10 cellular contexts compared by ENCODE assay signal in genomic region chr2:240251848-240252190, GRCh38.
DNase-seq lines count a peak whose midpoint lies in the region; ATAC-seq and TF ChIP-seq lines count a peak whose summit lies in the region.
"Had no signal": no experiment of that assay in that cellular context is flagged by ENCODE, and none has a peak within 500 bp of the region (broad histone marks: within the 10 kb centered on the region; RNA-seq: fewer than 3 reads in every experiment).

No MANE protein-coding gene starts in this region.

- no peak overlapping the region for H2AFZ ChIP-seq in ACC112 (ENCODE audit: low read length, unreplicated experiment)
- H2AFZ ChIP-seq in MM.1S (ENCODE audit: low read length) = no peak overlapping the region

- H3K9me3 ChIP-seq in ascending aorta = no peaks in the 10 kb centered on the region
- H3K9me3 ChIP-seq in right lobe of liver = no peaks in the 10 kb centered on the region
- H3K9me3 ChIP-seq in sigmoid colon = no peaks in the 10 kb centered on the region
- no peaks in the 10 kb centered on the region for H3K9me3 ChIP-seq in MM.1S (replicated peaks; ENCODE audit: insufficient read depth, low read length)

- ATAC-seq in right lobe of liver (no peak), HG03196 (IDR thresholded peaks at IDR 0.05; ENCODE audit: unreplicated experiment) (no peak)

- H3K4me3 ChIP-seq in ACC112 (ENCODE audit: low read depth, low read length) = no peak overlapping the region
- H3K4me3 ChIP-seq in ascending aorta = peak overlapping the region in 1 of 2 donors; percentile 19
- no peak overlapping the region for H3K4me3 ChIP-seq in right lobe of liver
- no peak overlapping the region for H3K4me3 ChIP-seq in sigmoid colon
- no peak overlapping the region for H3K4me3 ChIP-seq in MM.1S (ENCODE audit: low read length)

- H3K27me3 ChIP-seq in ACC112 (ENCODE audit: insufficient read depth, low read length) (no peaks in the 10 kb centered on the region), ascending aorta (no peaks in the 10 kb centered on the region), right lobe of liver (no peaks in the 10 kb centered on the region), sigmoid colon (no peaks in the 10 kb centered on the region), MM.1S (replicated peaks; ENCODE audit: insufficient read depth, low read length) (peaks cover 77% of the 10 kb centered on the region)

- no peak overlapping the region for H3K9ac ChIP-seq in MM.1S (ENCODE audit: low read length)

- DNase-seq in ascending aorta (ENCODE audit: low spot score in 2 of 2) (no peak), right lobe of liver (no peak), sigmoid colon (no peak), MM.1S (no peak), SKM-1 treated with dmso at 0.1 percent for 144 hours (lab: John Stamatoyannopoulos, UW; ENCODE audit: unreplicated experiment) (no peak), NCI-H1105 treated with DMSO at 0.1 percent for 48 hours (lab: John Stamatoyannopoulos, UW) (no peak)
- DNase-seq: activated naive CD4-positive, alpha-beta T cell treated with Interleukin-2 at 50 U/mL for 16 hours; NCI-H1436 had no signal

- TF ChIP-seq EP300 in sigmoid colon (IDR thresholded peaks at IDR 0.05) = no peak

- no peak overlapping the region for H3K4me2 ChIP-seq in MM.1S (ENCODE audit: low read depth, low read length)

- H3K4me1 ChIP-seq in ACC112 (ENCODE audit: control insufficient read depth, insufficient read depth, low read length, unreplicated experiment) (peaks cover 24% of the 10 kb centered on the region), ascending aorta (peaks cover 14 to 22% of the 10 kb centered on the region in 2 donors), right lobe of liver (peaks cover 0 to 14% (median 5%) of the 10 kb centered on the region in 4 donors), sigmoid colon (peaks cover 0 to 24% (median 19%) of the 10 kb centered on the region in 4 donors), MM.1S (ENCODE audit: low read length) (no peaks in the 10 kb centered on the region)

- H3F3A ChIP-seq in MM.1S (ENCODE audit: insufficient read depth, low read length) = no peaks in the 10 kb centered on the region

- no peaks in the 10 kb centered on the region for H4K20me1 ChIP-seq in MM.1S (ENCODE audit: insufficient read depth, low read length)

- intact Hi-C loops in ascending aorta (cut with DNase I) = loop anchor here (1.0 to 10.0 kb wide), 8 partner anchors 7 to 1525 kb away; partner anchors contain the start of gene SNED1
- intact Hi-C loops in right lobe of liver (cut with DNase I) = no loop called here
- intact Hi-C loops in sigmoid colon (cut with DNase I) = loop anchor here (5.0 kb wide), 1 partner anchor 120 kb away; no protein-coding TSS in a partner anchor

- H3K79me2 ChIP-seq in ACC112 (ENCODE audit: control insufficient read depth, insufficient read depth, low read length, unreplicated experiment) (no peaks in the 10 kb centered on the region), MM.1S (ENCODE audit: low read length) (no peaks in the 10 kb centered on the region)

- no peaks in the 10 kb centered on the region for H3K9me2 ChIP-seq in MM.1S (replicated peaks; ENCODE audit: insufficient read depth, low read length)

- H3K27ac ChIP-seq in ACC112 (ENCODE audit: low read depth, low read length) (peak overlapping the region; percentile 90), ascending aorta (peak overlapping the region; percentile 87 to 93), right lobe of liver (peak overlapping the region in 2 of 3 donors; percentile 60 to 77), sigmoid colon (peak overlapping the region; percentile 70 to 80 (median 76)), MM.1S (ENCODE audit: low read length) (no peak overlapping the region)

- TF ChIP-seq CTCF in ascending aorta (IDR thresholded peaks at IDR 0.05) (no peak), right lobe of liver (IDR thresholded peaks at IDR 0.05) (no peak), sigmoid colon (IDR thresholded peaks at IDR 0.05) (no peak), MM.1S (IDR thresholded peaks at IDR 0.05; ENCODE audit: low read length) (no peak)

- TF ChIP-seq POLR2A in right lobe of liver (IDR thresholded peaks at IDR 0.05) (no peak), sigmoid colon (IDR thresholded peaks at IDR 0.05) (no peak)

- WGBS in right lobe of liver (ENCODE audit: insufficient coverage, low coverage, low lambda C conversion rate, missing lambda C conversion rate) = 66% methylated on average over 3 of the region's 6 CpGs
- 54 to 81% methylated on average over 6 of the region's 6 CpGs for WGBS in sigmoid colon, 2 donors

- H3K36me3 ChIP-seq in ACC112 (ENCODE audit: insufficient read depth, low read length) = no peaks in the 10 kb centered on the region
- H3K36me3 ChIP-seq in ascending aorta = no peaks in the 10 kb centered on the region
- H3K36me3 ChIP-seq in right lobe of liver = no peaks in the 10 kb centered on the region
- H3K36me3 ChIP-seq in sigmoid colon = no peaks in the 10 kb centered on the region
- H3K36me3 ChIP-seq in MM.1S (replicated peaks; ENCODE audit: insufficient read depth, low read length) = no peaks in the 10 kb centered on the region

Comparison
In these comparisons a context has a peak if more than half of its experiments do, and no peak if none do; other contexts are left out.
1. intact Hi-C loops: an anchor here in ascending aorta (1.0 to 10.0 kb wide) and sigmoid colon (5.0 kb wide); none called in right lobe of liver.